ENCODE assay signal across 11 cellular contexts in the genomic region with DNA sequence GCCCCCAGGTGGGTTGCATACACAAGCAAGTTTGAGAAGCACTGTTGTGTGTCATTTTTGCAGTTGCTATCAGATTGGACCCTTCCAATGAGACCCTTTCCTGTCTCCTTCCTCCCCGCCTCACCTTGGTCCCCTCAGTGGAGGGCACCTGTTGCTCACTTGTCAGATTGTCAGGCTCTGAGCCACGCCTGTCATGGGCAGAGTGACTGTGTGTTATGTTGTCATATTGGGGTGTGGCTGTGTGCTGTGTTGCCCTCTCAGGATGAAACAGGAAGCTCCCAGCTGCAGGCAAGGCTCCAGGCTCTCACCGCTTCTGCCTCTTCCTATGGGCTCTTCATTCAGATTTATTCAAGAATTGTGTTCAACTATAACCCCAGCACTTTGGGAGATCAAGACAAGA.
DNase-seq lines count a peak whose midpoint lies in the region; TF ChIP-seq lines count a peak whose summit lies in the region.
"Had no signal": no experiment of that assay in that cellular context is flagged by ENCODE, and none has a peak within 500 bp of the region (broad histone marks: within the 10 kb centered on the region; RNA-seq: fewer than 3 reads in every experiment).

No MANE protein-coding gene starts in this region.

- peak overlapping the region; percentile 67 for H3K27ac Mint-ChIP-seq in type B pancreatic cell
- H3K27ac Mint-ChIP-seq: progenitor cell of endocrine pancreas had no signal

- H3K27me3 Mint-ChIP-seq in type B pancreatic cell = no peaks in the 10 kb centered on the region
- H3K27me3 Mint-ChIP-seq: progenitor cell of endocrine pancreas had no signal

- H3K27ac ChIP-seq in epithelial cell of prostate = no peak overlapping the region
- H3K27ac ChIP-seq: heart right ventricle had no signal

- TF ChIP-seq CTCF in type B pancreatic cell (conservative IDR thresholded peaks at IDR 0.05) = no peak

- no peak overlapping the region for H3K4me3 Mint-ChIP-seq in type B pancreatic cell

- DNase-seq in stimulated activated CD4-positive, alpha-beta T cell treated with anti-CD3 and anti-CD28 coated beads, Interleukin-15, amount 100 ng/mL, for 24 hours = peak; percentile 18
- DNase-seq in stimulated activated CD4-positive, alpha-beta T cell treated with anti-CD3 and anti-CD28 coated beads, Interleukin-4, amount 100 ng/mL, for 1 hour = no peak
- DNase-seq in NOMO-1 (lab: John Stamatoyannopoulos, UW; ENCODE audit: unreplicated experiment in 2 of 2) = peak; percentile 20 to 28
- DNase-seq in epithelial cell of prostate (ENCODE audit: low read depth, low spot score) = peak; percentile 1
- no peak for DNase-seq in type B pancreatic cell (ENCODE audit: extremely low spot score, unreplicated experiment)
- no peak for DNase-seq in NCI-H2107 treated with DMSO at 0.1 percent for 48 hours (lab: John Stamatoyannopoulos, UW; ENCODE audit: unreplicated experiment)
- no peak for DNase-seq in NCI-H1105 (lab: John Stamatoyannopoulos, UW)
- no peak for DNase-seq in cerebellum (ENCODE audit: low spot score)
- DNase-seq: activated CD8-positive, alpha-beta memory T cell treated with anti-CD3 and anti-CD28 coated beads, Interleukin-2, amount 50 U/mL, for 4 hours had no signal

- no peaks in the 10 kb centered on the region for H3K36me3 Mint-ChIP-seq in type B pancreatic cell

- peaks cover 29% of the 10 kb centered on the region for H3K4me1 Mint-ChIP-seq in type B pancreatic cell (ENCODE audit: unreplicated experiment)

- H3K9me3 Mint-ChIP-seq in type B pancreatic cell = no peaks in the 10 kb centered on the region

Comparison
In these comparisons a context has a peak if more than half of its experiments do, and no peak if none do; other contexts are left out.
1. DNase-seq: peak in stimulated activated CD4-positive, alpha-beta T cell treated with anti-CD3 and anti-CD28 coated beads, Interleukin-15, amount 100 ng/mL, for 24 hours (single experiment), NOMO-1 (2 of 2) and epithelial cell of prostate (single experiment); none in stimulated activated CD4-positive, alpha-beta T cell treated with anti-CD3 and anti-CD28 coated beads, Interleukin-4, amount 100 ng/mL, for 1 hour (single experiment), type B pancreatic cell (single experiment), NCI-H2107 treated with DMSO at 0.1 percent for 48 hours (single experiment), NCI-H1105 (single experiment) and cerebellum (single experiment).